ENCODE assay signal across 8 cellular contexts in genomic region chr6:45830441-45831139, GRCh38.
DNase-seq lines count a peak whose midpoint lies in the region; ATAC-seq, FAIRE-seq and TF ChIP-seq lines count a peak whose summit lies in the region.

No MANE protein-coding gene starts in this region.

- H3K4me1 Mint-ChIP-seq in activated naive CD4-positive, alpha-beta T cell treated with anti-CD3 and anti-CD28 coated beads, Interleukin-2, amount 50 U/mL, for 24 hours, result peaks cover 21% of the 10 kb centered on the region

- H3K9me3 Mint-ChIP-seq in activated naive CD4-positive, alpha-beta T cell treated with anti-CD3 and anti-CD28 coated beads, Interleukin-2, amount 50 U/mL, for 24 hours, result no peaks in the 10 kb centered on the region

- H3K36me3 Mint-ChIP-seq in activated naive CD4-positive, alpha-beta T cell treated with anti-CD3 and anti-CD28 coated beads, Interleukin-2, amount 50 U/mL, for 24 hours, result no peaks in the 10 kb centered on the region

- TF ChIP-seq POLR2A in GM12892 (IDR thresholded peaks at IDR 0.05; ENCODE audit: low read depth, low read length), result no peak
- no peak for TF ChIP-seq POLR2A in vagina (IDR thresholded peaks at IDR 0.05)

- TF ChIP-seq CTCF in vagina (IDR thresholded peaks at IDR 0.05), result no peak

- ATAC-seq in GM21529 (IDR thresholded peaks at IDR 0.05; ENCODE audit: unreplicated experiment), result peak; percentile 93

- intact Hi-C loops in vagina (cut with DNase I), result no loop called here

- peak overlapping the region; percentile 76 for H3K4me3 Mint-ChIP-seq in activated naive CD4-positive, alpha-beta T cell treated with anti-CD3 and anti-CD28 coated beads, Interleukin-2, amount 50 U/mL, for 24 hours

- no peak overlapping the region for H3K27ac Mint-ChIP-seq in activated naive CD4-positive, alpha-beta T cell treated with anti-CD3 and anti-CD28 coated beads, Interleukin-2, amount 50 U/mL, for 24 hours

- H3K27me3 ChIP-seq in vagina, result no peaks in the 10 kb centered on the region

- H3K4me1 ChIP-seq in vagina, result no peaks in the 10 kb centered on the region

- H3K27me3 Mint-ChIP-seq in activated naive CD4-positive, alpha-beta T cell treated with anti-CD3 and anti-CD28 coated beads, Interleukin-2, amount 50 U/mL, for 24 hours, result peaks cover 2% of the 10 kb centered on the region

- no peak overlapping the region for H3K27ac ChIP-seq in vagina

- H3K9me3 ChIP-seq in vagina, result no peaks in the 10 kb centered on the region

- DNase-seq in GM12892 (ENCODE audit: insufficient read length), result peak; percentile 39
- DNase-seq in LHCN-M2 (ENCODE audit: low read depth), result peak; percentile 49
- DNase-seq in stimulated activated CD8-positive, alpha-beta memory T cell treated with anti-CD3 and anti-CD28 coated beads, Interleukin-4, amount 100 ng/mL, for 24 hours (ENCODE audit: low read depth), result peak; percentile 15
- no peak for DNase-seq in vagina (ENCODE audit: extremely low spot score in 2 of 2)
- DNase-seq in HUDEP-2 (lab: John Stamatoyannopoulos, UW; ENCODE audit: unreplicated experiment in 76 of 76), result no peak
- DNase-seq in NCI-H1694 treated with DMSO at 0.1 percent for 48 hours (lab: John Stamatoyannopoulos, UW), result no peak

- H3K36me3 ChIP-seq in vagina, result no peaks in the 10 kb centered on the region

- no peak overlapping the region for H3K4me3 ChIP-seq in vagina

- peak; percentile 96 for FAIRE-seq in GM12892 (lab: Jason Lieb, UNC)

Comparison
In these comparisons a context has a peak if more than half of its experiments do, and no peak if none do; other contexts are left out.
1. DNase-seq: peak in GM12892 (single experiment), LHCN-M2 (single experiment) and stimulated activated CD8-positive, alpha-beta memory T cell treated with anti-CD3 and anti-CD28 coated beads, Interleukin-4, amount 100 ng/mL, for 24 hours (single experiment); none in vagina (0 of 2), HUDEP-2 (0 of 76) and NCI-H1694 treated with DMSO at 0.1 percent for 48 hours (single experiment).